ENCODE assay signal across 10 cellular contexts in the genomic region with DNA sequence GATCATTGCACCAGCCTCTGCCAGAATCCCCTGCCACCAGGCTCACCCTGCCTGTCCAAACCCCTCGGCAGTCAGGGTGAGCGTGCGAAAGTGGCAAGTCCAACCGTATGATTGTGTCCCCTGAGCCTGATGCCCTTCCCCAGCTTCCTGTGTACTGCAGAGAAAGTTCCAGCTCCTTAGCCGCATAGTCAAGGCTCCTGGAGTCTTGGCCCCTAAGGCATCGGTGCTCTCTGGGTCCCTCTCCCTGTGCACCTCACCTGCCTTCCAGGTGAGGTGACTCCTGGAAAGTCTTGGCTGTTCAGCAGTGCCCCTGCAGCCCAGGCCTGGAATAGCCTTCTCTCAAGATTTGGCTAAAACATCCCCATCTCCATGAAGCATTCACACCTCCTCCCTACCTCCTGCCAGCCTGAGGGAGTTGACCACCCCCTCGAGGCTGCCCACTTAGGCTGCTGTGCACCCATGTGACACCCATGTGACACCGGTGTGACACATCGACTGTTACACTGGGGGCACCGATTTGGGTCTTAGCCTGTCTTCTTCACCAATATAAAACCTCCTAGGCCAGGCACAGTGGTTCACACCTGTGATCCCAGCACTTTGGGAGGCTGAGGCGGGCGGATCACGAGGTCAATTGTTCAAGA. TPM values are rescaled to one million over a fixed set of nuclear protein-coding genes. Genes with fewer than 3 reads are reported as not detected.
DNase-seq lines count a peak whose midpoint lies in the region; ATAC-seq and TF ChIP-seq lines count a peak whose summit lies in the region.
"Had no signal": no experiment of that assay in that cellular context is flagged by ENCODE, and none has a peak within 500 bp of the region (broad histone marks: within the 10 kb centered on the region; RNA-seq: fewer than 3 reads in every experiment).

No MANE protein-coding gene starts in this region.

- H3K27me3 ChIP-seq in iPS DF 6.9 (ENCODE audit: control insufficient read depth, insufficient read depth, low read length): no peaks in the 10 kb centered on the region
- H3K27me3 ChIP-seq in suprapubic skin: no peaks in the 10 kb centered on the region
- no peaks in the 10 kb centered on the region for H3K27me3 ChIP-seq in gastroesophageal sphincter

- no peaks in the 10 kb centered on the region for H3K36me3 Mint-ChIP-seq in T-helper 17 cell (ENCODE audit: low read depth)
- H3K36me3 Mint-ChIP-seq: activated naive CD8-positive, alpha-beta T cell treated with anti-CD3 and anti-CD28 coated beads, Interleukin-2, amount 10 ng/mL, durations not matched to agents 7 days and 5 days had no signal

- DNase-seq in DMS53 (lab: John Stamatoyannopoulos, UW) (peak; percentile 62), DMS53 treated with DMSO at 0.1 percent for 48 hours (lab: John Stamatoyannopoulos, UW; ENCODE audit: unreplicated experiment) (no peak), T-helper 17 cell (no peak), iPS DF 6.9 (ENCODE audit: low read depth, low spot score) (peak; percentile 71), suprapubic skin (ENCODE audit: low spot score in 2 of 2) (peak; percentile 45 to 63), occipital lobe (lab: John Stamatoyannopoulos, UW) (no peak)
- DNase-seq: activated naive CD8-positive, alpha-beta T cell treated with anti-CD3 and anti-CD28 coated beads, Interleukin-2, amount 10 ng/mL, durations not matched to agents 7 days and 5 days; NCI-H1694 had no signal

- H3K9me3 ChIP-seq in T-helper 17 cell (ENCODE audit: control insufficient read depth, low read length, poor library complexity, severe bottlenecking) (no peaks in the 10 kb centered on the region), iPS DF 6.9 (ENCODE audit: control insufficient read depth, insufficient read depth, low read length) (no peaks in the 10 kb centered on the region), suprapubic skin (no peaks in the 10 kb centered on the region), gastroesophageal sphincter (no peaks in the 10 kb centered on the region)

- TF ChIP-seq EP300 in suprapubic skin (IDR thresholded peaks at IDR 0.05) (no peak), gastroesophageal sphincter (IDR thresholded peaks at IDR 0.05) (no peak)

- no peaks in the 10 kb centered on the region for H3K36me3 ChIP-seq in iPS DF 6.9 (ENCODE audit: control insufficient read depth, insufficient read depth, low read length)
- no peaks in the 10 kb centered on the region for H3K36me3 ChIP-seq in suprapubic skin
- no peaks in the 10 kb centered on the region for H3K36me3 ChIP-seq in gastroesophageal sphincter

- no CpG with 5 or more reads among the region's 13 CpGs for WGBS in iPS DF 6.9 (ENCODE audit: insufficient coverage, insufficient read length)
- 76% methylated on average over 13 of the region's 13 CpGs for WGBS in suprapubic skin
- 67% methylated on average over 6 of the region's 13 CpGs; no CpG with 5 or more reads in 1 of the 2 donors for WGBS in gastroesophageal sphincter (ENCODE audit: low coverage in 1 of 2), 2 donors

- no peak for TF ChIP-seq POLR2A in suprapubic skin (IDR thresholded peaks at IDR 0.05)
- TF ChIP-seq POLR2A in gastroesophageal sphincter (IDR thresholded peaks at IDR 0.05): no peak

- H3K27me3 Mint-ChIP-seq in T-helper 17 cell: peaks cover 24% of the 10 kb centered on the region

- peak overlapping the region; percentile 63 for H3K27ac Mint-ChIP-seq in T-helper 17 cell
- H3K27ac Mint-ChIP-seq: activated naive CD8-positive, alpha-beta T cell treated with anti-CD3 and anti-CD28 coated beads, Interleukin-2, amount 10 ng/mL, durations not matched to agents 7 days and 5 days had no signal

- ATAC-seq in T-helper 17 cell: no peak
- ATAC-seq in gastroesophageal sphincter: no peak
- ATAC-seq in HG02840 (IDR thresholded peaks at IDR 0.05; ENCODE audit: low FRiP score, unreplicated experiment): no peak

- no peak overlapping the region for H3K4me3 Mint-ChIP-seq in T-helper 17 cell
- H3K4me3 Mint-ChIP-seq: activated naive CD8-positive, alpha-beta T cell treated with anti-CD3 and anti-CD28 coated beads, Interleukin-2, amount 10 ng/mL, durations not matched to agents 7 days and 5 days had no signal

- no peak overlapping the region for H3K4me3 ChIP-seq in iPS DF 6.9 (ENCODE audit: low read length)
- no peak overlapping the region for H3K4me3 ChIP-seq in suprapubic skin
- H3K4me3 ChIP-seq in gastroesophageal sphincter: no peak overlapping the region

- TF ChIP-seq CTCF in suprapubic skin (IDR thresholded peaks at IDR 0.05) (no peak), gastroesophageal sphincter (IDR thresholded peaks at IDR 0.05) (no peak)

- H3K4me1 Mint-ChIP-seq in T-helper 17 cell: peaks cover 2% of the 10 kb centered on the region

- H3K4me1 ChIP-seq in iPS DF 6.9 (ENCODE audit: control insufficient read depth, insufficient read depth, low read length) (no peaks in the 10 kb centered on the region; the same call in 1 of the 2 replicates), suprapubic skin (peaks cover 12% of the 10 kb centered on the region), gastroesophageal sphincter (peaks cover 0 to 52% (median 0%) of the 10 kb centered on the region in 3 donors)

- H3K27ac ChIP-seq in iPS DF 6.9 (ENCODE audit: low read length) (no peak overlapping the region), suprapubic skin (no peak overlapping the region), gastroesophageal sphincter (no peak overlapping the region)

RNA-seq across cellular contexts. Expression of gene ELN, which starts 56.2 kb away (rescaled TPM):
- not detected for total RNA-seq in T-helper 17 cell
- 10 to 100 TPM in 3 of 4 donors, 1 to 10 TPM in 1; 7.7 to 30.7 (median 25.1) TPM for total RNA-seq in suprapubic skin
- total RNA-seq in occipital lobe: 10.9 TPM
- total RNA-seq in gastroesophageal sphincter: 100 to 1,000 TPM; 316 to 703 (median 441) TPM
- total RNA-seq: activated naive CD8-positive, alpha-beta T cell treated with anti-CD3 and anti-CD28 coated beads, Interleukin-2, amount 10 ng/mL, durations not matched to agents 7 days and 5 days had no signal

Comparison
In these comparisons a context has a peak if more than half of its experiments do, and no peak if none do; other contexts are left out.
1. DNase-seq: peak in DMS53 (single experiment), iPS DF 6.9 (single experiment) and suprapubic skin (2 of 2); none in DMS53 treated with DMSO at 0.1 percent for 48 hours (single experiment), T-helper 17 cell (0 of 3) and occipital lobe (single experiment).
2. RNA of gene ELN, which starts 56.2 kb away (total RNA-seq): 316 to 703 TPM in gastroesophageal sphincter; 7.7 to 30.7 TPM in suprapubic skin, 10.9 TPM in occipital lobe (single experiment) and not detected in T-helper 17 cell; every median in the first group is over 10 times any median in the second.